ENCODE assay signal across 9 cellular contexts in the genomic region with DNA sequence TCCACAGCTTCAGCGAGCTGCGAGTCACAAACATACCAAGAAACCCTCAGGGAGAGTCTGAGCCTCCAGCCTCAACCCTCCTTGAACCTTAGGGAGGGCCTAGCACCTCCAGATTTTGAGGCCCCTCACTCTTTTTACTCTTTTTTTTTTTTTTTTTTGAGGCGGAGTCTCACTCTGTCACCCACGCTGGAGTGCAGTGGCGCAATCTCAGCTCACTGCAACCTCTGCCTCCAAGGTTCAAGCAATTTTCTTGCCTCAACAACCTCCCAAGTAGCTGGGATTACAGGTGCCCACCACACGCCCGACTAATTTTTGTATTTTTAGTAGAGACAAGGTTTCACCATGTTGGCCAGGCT. TPM values are rescaled to one million over a fixed set of nuclear protein-coding genes. Genes with fewer than 3 reads are reported as not detected.
A peak's percentile ranks its signal among the peaks of the same experiment; 100 is the strongest.
DNase-seq lines count a peak whose midpoint lies in the region; ATAC-seq, FAIRE-seq and TF ChIP-seq lines count a peak whose summit lies in the region.
"Not testable (repeated sequence)": the region's sequence is repeated elsewhere in the genome, so short reads cannot be mapped to it uniquely, and the experiment has no call there.
"Had no signal": no experiment of that assay in that cellular context is flagged by ENCODE, and none has a peak within 500 bp of the region (broad histone marks: within the 10 kb centered on the region; RNA-seq: fewer than 3 reads in every experiment).

No MANE protein-coding gene starts in this region.

- not testable (repeated sequence) for H3K23ac ChIP-seq in trophoblast cell (ENCODE audit: low read length)

- not testable (repeated sequence) for DNase-seq in A549 (ENCODE audit: low read depth in 1 of 2, low spot score in 1 of 2); GM23338 (ENCODE audit: low spot score); RWPE2 (ENCODE audit: low spot score); chondrocyte (ENCODE audit: low spot score); fibroblast of lung (ENCODE audit: low read depth in 2 of 2); trophoblast cell

- peak overlapping the region; percentile 92 for H3K4me3 ChIP-seq in A549
- not testable (repeated sequence) for H3K4me3 ChIP-seq in GM23338; trophoblast cell (ENCODE audit: low read depth, low read length)
- H3K4me3 ChIP-seq in RWPE2 (ENCODE audit: severe bottlenecking), result peak overlapping the region; percentile 72
- peak overlapping the region in 3 of 4 experiments; percentile 28 to 92 (median 81) for H3K4me3 ChIP-seq in fibroblast of lung (replicated peaks in 1 of 4; ENCODE audit: control extremely low read depth in 1 of 4, insufficient read depth in 1 of 4, low read depth in 3 of 4, low read length in 4 of 4)
- H3K4me3 ChIP-seq in liver (ENCODE audit: low read depth in 1 of 3, low read length in 3 of 3), result peak overlapping the region; percentile 28 to 63 (median 59)
- peak overlapping the region; percentile 85 to 96 (median 92) for H3K4me3 ChIP-seq in subcutaneous abdominal adipose tissue (ENCODE audit: low read depth in 1 of 5, low read length in 5 of 5)

- not testable (repeated sequence) for FAIRE-seq in A549 (lab: Jason Lieb, UNC)

- not testable (repeated sequence) for H2BK12ac ChIP-seq in trophoblast cell (ENCODE audit: low read length)

- H4K12ac ChIP-seq in trophoblast cell (ENCODE audit: low read depth, low read length), result not testable (repeated sequence)

- H3K27ac Mint-ChIP-seq in GM23338, result peak overlapping the region; percentile 72; the same call in 1 of the 2 replicates
- H3K27ac Mint-ChIP-seq in chondrocyte (ENCODE audit: unreplicated experiment), result peak overlapping the region; percentile 72

- TF ChIP-seq EP300 in A549 (IDR thresholded peaks at IDR 0.05), result not testable (repeated sequence)

- POLR2A ChIA-PET in A549 (lab: Yijun Ruan, JAX), result interaction anchor here (0.7 to 1.0 kb wide), 3 partner anchors 14 to 25 kb away, joined by 4 to 7 read pairs (median 6); no protein-coding TSS in a partner anchor

- not testable (repeated sequence) for H2BK5ac ChIP-seq in trophoblast cell (ENCODE audit: low read depth, low read length, poor library complexity)

- not testable (repeated sequence) for H2AK5ac ChIP-seq in trophoblast cell (ENCODE audit: low read length)

- H3K4me1 ChIP-seq in A549 (peaks cover 55% of the 10 kb centered on the region), GM23338 (ENCODE audit: insufficient read depth) (peaks cover 25% of the 10 kb centered on the region), RWPE2 (ENCODE audit: insufficient read depth, poor library complexity, severe bottlenecking) (peaks cover 28% of the 10 kb centered on the region), fibroblast of lung (ENCODE audit: control insufficient read depth, extremely low read depth, insufficient read depth, low read length) (peaks cover 18% of the 10 kb centered on the region), liver (ENCODE audit: control insufficient read depth in 4 of 4, insufficient read depth in 4 of 4, low read length in 3 of 4) (peaks cover 8 to 47% (median 31%) of the 10 kb centered on the region in 4 donors), trophoblast cell (ENCODE audit: control insufficient read depth in 1 of 2, insufficient read depth in 2 of 2, low read length in 2 of 2) (peaks cover 16 to 17% of the 10 kb centered on the region in 2 experiments), subcutaneous abdominal adipose tissue (ENCODE audit: control insufficient read depth in 5 of 5, insufficient read depth in 5 of 5, low read length in 5 of 5) (peaks cover 17 to 69% (median 66%) of the 10 kb centered on the region in 5 donors)

- not testable (repeated sequence) for H3K27me3 ChIP-seq in GM23338 (ENCODE audit: insufficient read depth); RWPE2 (ENCODE audit: insufficient read depth, poor library complexity, severe bottlenecking); fibroblast of lung (ENCODE audit: control insufficient read depth, insufficient read depth, low read length); liver (ENCODE audit: control insufficient read depth in 4 of 4, insufficient read depth in 4 of 4, low read length in 3 of 4); trophoblast cell (ENCODE audit: insufficient read depth, low read length); subcutaneous abdominal adipose tissue (ENCODE audit: control insufficient read depth in 5 of 5, insufficient read depth in 4 of 5, low read length in 5 of 5)

- H3K4me3 Mint-ChIP-seq in GM23338; chondrocyte (ENCODE audit: unreplicated experiment): not testable (repeated sequence)

- H4K8ac ChIP-seq in trophoblast cell (ENCODE audit: low read depth, low read length), result not testable (repeated sequence)

- not testable (repeated sequence) for ATAC-seq in A549; GM23338; RWPE2 (ENCODE audit: low read depth)

- H3K14ac ChIP-seq in trophoblast cell (ENCODE audit: low read length), result not testable (repeated sequence)

- not testable (repeated sequence) for H3K36me3 ChIP-seq in GM23338 (ENCODE audit: insufficient read depth); fibroblast of lung (ENCODE audit: control insufficient read depth, insufficient read depth, low read length); liver (ENCODE audit: control insufficient read depth in 4 of 4, insufficient read depth in 3 of 4, low read depth in 1 of 4, low read length in 3 of 4); trophoblast cell (ENCODE audit: control insufficient read depth in 1 of 2, insufficient read depth in 2 of 2, low read length in 2 of 2); subcutaneous abdominal adipose tissue (ENCODE audit: control insufficient read depth in 5 of 5, insufficient read depth in 5 of 5, low read length in 5 of 5)
- peaks cover 62% of the 10 kb centered on the region for H3K36me3 ChIP-seq in RWPE2 (ENCODE audit: low read depth)

- not testable (repeated sequence) for H3K4ac ChIP-seq in trophoblast cell (ENCODE audit: low read depth, low read length)

- peak overlapping the region; percentile 85 to 94 for H3K27ac ChIP-seq in A549
- H3K27ac ChIP-seq in GM23338 (ENCODE audit: low read depth), result 0 out of 2 replicates have a peak overlapping the region, but pooled peaks have one; percentile 76
- peak overlapping the region; percentile 86 for H3K27ac ChIP-seq in RWPE2 (ENCODE audit: poor library complexity, severe bottlenecking)
- H3K27ac ChIP-seq in fibroblast of lung (ENCODE audit: insufficient read depth, low read length), result peak overlapping the region; percentile 93
- peak overlapping the region; percentile 94 to 97 for H3K27ac ChIP-seq in liver (ENCODE audit: low read depth in 1 of 2, low read length in 2 of 2)
- H3K27ac ChIP-seq in trophoblast cell (ENCODE audit: low read depth, low read length), result peak overlapping the region; percentile 18
- H3K27ac ChIP-seq in subcutaneous abdominal adipose tissue (ENCODE audit: low read depth, low read length), result peak overlapping the region; percentile 96

- peaks cover 21% of the 10 kb centered on the region for H4K20me1 ChIP-seq in GM23338 (replicated peaks; ENCODE audit: insufficient read depth)
- H4K20me1 ChIP-seq in fibroblast of lung (ENCODE audit: control insufficient read depth, extremely low read depth, insufficient read depth, low read length), result not testable (repeated sequence)

- H3K27me3 Mint-ChIP-seq in GM23338 (ENCODE audit: insufficient read depth, low read depth, poor library complexity); chondrocyte (ENCODE audit: low read depth): not testable (repeated sequence)

- H3K4me2 ChIP-seq in A549, result peak overlapping the region; percentile 84
- peak overlapping the region; percentile 96; the same call in 1 of the 2 replicates for H3K4me2 ChIP-seq in GM23338
- H3K4me2 ChIP-seq in fibroblast of lung (ENCODE audit: extremely low read depth, insufficient read depth, low read length), result peak overlapping the region; percentile 66
- H3K4me2 ChIP-seq in trophoblast cell (ENCODE audit: low read length), result not testable (repeated sequence)

- not testable (repeated sequence) for H4K91ac ChIP-seq in trophoblast cell (ENCODE audit: low read depth, low read length)

- H3K9me2 ChIP-seq in GM23338 (ENCODE audit: insufficient read depth), result not testable (repeated sequence)

- H3K18ac ChIP-seq in trophoblast cell (ENCODE audit: low read length), result not testable (repeated sequence)

- peaks cover 12% of the 10 kb centered on the region for H3K79me1 ChIP-seq in trophoblast cell (ENCODE audit: low read length)

- TF ChIP-seq RAD21 in A549 (conservative IDR thresholded peaks at IDR 0.05 in 1 of 2, IDR thresholded peaks at IDR 0.05 in 1 of 2); liver (IDR thresholded peaks at IDR 0.05): not testable (repeated sequence)

- WGBS in A549 (ENCODE audit: missing lambda C conversion rate), result 20% methylated on average over 7 of the region's 7 CpGs
- 22% methylated on average over 7 of the region's 7 CpGs for WGBS in liver
- WGBS in trophoblast cell (ENCODE audit: extremely low coverage, insufficient coverage, insufficient read length), result no CpG with 5 or more reads among the region's 7 CpGs

- TF ChIP-seq POLR2A in A549 (IDR thresholded peaks at IDR 0.05; ENCODE audit: low read length), result not testable (repeated sequence)

- not testable (repeated sequence) for H2BK120ac ChIP-seq in trophoblast cell (ENCODE audit: insufficient read depth, low read length, poor library complexity)

- not testable (repeated sequence) for H3K36me3 Mint-ChIP-seq in GM23338 (ENCODE audit: low read depth); chondrocyte (ENCODE audit: low read depth)

- H3K4me1 Mint-ChIP-seq in GM23338, result peaks cover 22% of the 10 kb centered on the region
- peaks cover 49% of the 10 kb centered on the region for H3K4me1 Mint-ChIP-seq in chondrocyte (ENCODE audit: low read depth)

- peaks cover 25% of the 10 kb centered on the region for H3K79me2 ChIP-seq in GM23338 (replicated peaks; ENCODE audit: insufficient read depth)
- H3K79me2 ChIP-seq in fibroblast of lung (ENCODE audit: control insufficient read depth, insufficient read depth, low read length), result peaks cover 44% of the 10 kb centered on the region
- H3K79me2 ChIP-seq in trophoblast cell (ENCODE audit: control insufficient read depth, insufficient read depth, low read length, poor library complexity), result not testable (repeated sequence)

- CTCF ChIA-PET in A549 (lab: Yijun Ruan, JAX), result interaction anchor here (1.0 to 37.6 kb wide), 9 partner anchors 8 to 112 kb away, joined by 3 to 1127 read pairs (median 5); a partner anchor contains a TSS

- not testable (repeated sequence) for H2AFZ ChIP-seq in GM23338; fibroblast of lung (ENCODE audit: low read length)
- peak overlapping the region; percentile 2 for H2AFZ ChIP-seq in trophoblast cell (ENCODE audit: insufficient read depth, low read length, poor library complexity)

- not testable (repeated sequence) for H3K9ac ChIP-seq in fibroblast of lung (ENCODE audit: insufficient read depth, low read length); trophoblast cell (ENCODE audit: low read length)
- H3K9ac ChIP-seq in liver (ENCODE audit: low read depth in 1 of 2, low read length in 2 of 2), result peak overlapping the region; percentile 1 to 95
- H3K9ac ChIP-seq in subcutaneous abdominal adipose tissue (ENCODE audit: low read length in 5 of 5), result peak overlapping the region; percentile 21 to 83 (median 68)

- not testable (repeated sequence) for H3K9me3 Mint-ChIP-seq in GM23338; chondrocyte (ENCODE audit: low read depth)

- not testable (repeated sequence) for TF ChIP-seq CTCF in A549 (IDR thresholded peaks at IDR 0.05); GM23338 (conservative IDR thresholded peaks at IDR 0.05; ENCODE audit: low read depth in 2 of 2); RWPE2 (IDR thresholded peaks at IDR 0.05; ENCODE audit: poor library complexity, severe bottlenecking); chondrocyte (IDR thresholded peaks at IDR 0.05); fibroblast of lung (conservative IDR thresholded peaks at IDR 0.05 in 1 of 2, IDR thresholded peaks at IDR 0.05 in 1 of 2; ENCODE audit: low read depth in 1 of 2, low read length in 2 of 2); liver (IDR thresholded peaks at IDR 0.05; ENCODE audit: low read depth, low read length, missing input control)

- peaks cover 11% of the 10 kb centered on the region for H3F3A ChIP-seq in GM23338 (replicated peaks; ENCODE audit: low read depth)

- not testable (repeated sequence) for H3K9me3 ChIP-seq in A549; RWPE2 (ENCODE audit: severe bottlenecking); fibroblast of lung (ENCODE audit: control insufficient read depth, insufficient read depth, low read depth, low read length); liver (ENCODE audit: control insufficient read depth in 4 of 4, low read length in 3 of 4); trophoblast cell (ENCODE audit: insufficient read depth, low read depth, low read length); subcutaneous abdominal adipose tissue (ENCODE audit: control insufficient read depth in 5 of 5, low read length in 5 of 5)

RNA-seq across cellular contexts. Expression of a gene that starts 2.7 kb away (rescaled TPM):
- 48.7 and 64.1 TPM in 2 replicates for polyA plus RNA-seq in A549 (2011; rRNA removed)
- 66.1 and 88.3 TPM in 2 replicates for polyA plus RNA-seq in A549 (2012; cell fraction: cytosol; rRNA removed)
- polyA plus RNA-seq in A549 (2012; cell fraction: nucleus; rRNA removed), result 77.6 and 78.7 TPM in 2 replicates
- 58.4 to 72.3 TPM (median 70.3 TPM) in 3 replicates for polyA plus RNA-seq in A549 (2017; fragmentation: RNase III; extraction: RNeasy Plus Mini Kit Qiagen cat#74134 plus additional on column Dnase treatment)
- polyA minus RNA-seq in A549 (2011; rRNA and poly(A)+ RNA removed), result 41.9 and 47.2 TPM in 2 replicates
- total RNA-seq in GM23338 (2014; rRNA removed; shearing (Covaris generic)), result 7.4 and 8.2 TPM in 2 replicates
- polyA plus RNA-seq in GM23338 (2016; fragmentation: Nextera tagmentation; extraction: Ambion mirVana), result 7.6 and 8.9 TPM in 2 replicates
- 5.1 to 7.7 TPM (median 6.5 TPM) in 3 replicates for total RNA-seq in chondrocyte
- 31.8 and 77.5 TPM in 2 replicates for total RNA-seq in fibroblast of lung
- 14.3 and 14.9 TPM in 2 replicates for polyA plus RNA-seq in fibroblast of lung
- 25.4 and 27.1 TPM in 2 replicates for polyA plus RNA-seq in fibroblast of lung (2012)
- polyA minus RNA-seq in fibroblast of lung (ENCODE audit: low replicate concordance), result 21.2 and 26.7 TPM in 2 replicates
- total RNA-seq in liver, result 1 to 10 TPM; 6.6 to 7.8 TPM
- polyA plus RNA-seq in liver, result 10 to 100 TPM; 16.0 to 22.1 TPM
- polyA plus RNA-seq in trophoblast cell (2013), result 21.5 and 23.7 TPM in 2 replicates

RNA-seq across cellular contexts. Expression of a gene that starts 29.2 kb away (rescaled TPM):
- polyA plus RNA-seq in A549 (2011; rRNA removed), result 29.1 and 30.9 TPM in 2 replicates
- polyA plus RNA-seq in A549 (2012; cell fraction: cytosol; rRNA removed), result 24.7 and 37.8 TPM in 2 replicates
- 32.9 and 38.3 TPM in 2 replicates for polyA plus RNA-seq in A549 (2012; cell fraction: nucleus; rRNA removed)
- polyA plus RNA-seq in A549 (2017; fragmentation: RNase III; extraction: RNeasy Plus Mini Kit Qiagen cat#74134 plus additional on column Dnase treatment), result 27.4 to 31.7 TPM (median 31.3 TPM) in 3 replicates
- 18.4 and 18.9 TPM in 2 replicates for polyA minus RNA-seq in A549 (2011; rRNA and poly(A)+ RNA removed)
- 19.3 and 23.7 TPM in 2 replicates for total RNA-seq in GM23338 (2014; rRNA removed; shearing (Covaris generic))
- polyA plus RNA-seq in GM23338 (2016; fragmentation: Nextera tagmentation; extraction: Ambion mirVana), result 7.3 and 8.7 TPM in 2 replicates
- total RNA-seq in chondrocyte, result 133 to 150 TPM (median 143 TPM) in 3 replicates
- 12.1 and 16.3 TPM in 2 replicates for total RNA-seq in fibroblast of lung
- polyA plus RNA-seq in fibroblast of lung, result 106 and 132 TPM in 2 replicates
- polyA plus RNA-seq in fibroblast of lung (2012), result 69.8 and 73.6 TPM in 2 replicates
- polyA minus RNA-seq in fibroblast of lung (ENCODE audit: low replicate concordance), result 87.0 and 98.0 TPM in 2 replicates
- 1 to 10 TPM; 2.3 to 3.3 TPM for total RNA-seq in liver
- 1 to 10 TPM in 1 of 2 donors, under 1 TPM in 1; 0.72 to 3.3 TPM for polyA plus RNA-seq in liver
- polyA plus RNA-seq in trophoblast cell (2013), result 29.2 and 29.4 TPM in 2 replicates
- polyA plus RNA-seq: CD4-positive, CD25-positive, alpha-beta regulatory T cell had no signal

RNA-seq across cellular contexts. Expression of a gene that starts 43.9 kb away (rescaled TPM):
- polyA plus RNA-seq in A549 (2011; rRNA removed) (16.6 and 18.8 TPM in 2 replicates), A549 (2017; fragmentation: RNase III; extraction: RNeasy Plus Mini Kit Qiagen cat#74134 plus additional on column Dnase treatment) (14.1 to 16.6 TPM (median 14.8 TPM) in 3 replicates), GM23338 (2016; fragmentation: Nextera tagmentation; extraction: Ambion mirVana) (8.1 and 8.6 TPM in 2 replicates), fibroblast of lung (30.7 and 47.2 TPM in 2 replicates), liver (10 to 100 TPM in 1 of 2 donors, 1 to 10 TPM in 1; 4.4 to 10.2 TPM)
- 13.1 and 17.7 TPM in 2 replicates for polyA plus RNA-seq in A549 (2012; cell fraction: cytosol; rRNA removed)
- polyA plus RNA-seq in A549 (2012; cell fraction: nucleus; rRNA removed), result 14.8 and 17.7 TPM in 2 replicates
- 11.3 and 11.5 TPM in 2 replicates for polyA minus RNA-seq in A549 (2011; rRNA and poly(A)+ RNA removed)
- 23.3 and 29.2 TPM in 2 replicates for total RNA-seq in GM23338 (2014; rRNA removed; shearing (Covaris generic))
- total RNA-seq in chondrocyte (20.1 to 20.9 TPM (median 20.1 TPM) in 3 replicates), fibroblast of lung (16.4 and 26.6 TPM in 2 replicates), liver (10 to 100 TPM; 12.1 to 17.6 TPM)
- polyA plus RNA-seq in fibroblast of lung (2012), result 22.7 and 35.4 TPM in 2 replicates
- 33.3 and 51.5 TPM in 2 replicates for polyA minus RNA-seq in fibroblast of lung (ENCODE audit: low replicate concordance)
- polyA plus RNA-seq in trophoblast cell (2013), result 15.6 and 16.1 TPM in 2 replicates

RNA-seq across cellular contexts. Expression of a gene that starts 51.0 kb away (rescaled TPM):
- polyA plus RNA-seq in A549 (2011; rRNA removed), result 13.8 and 14.2 TPM in 2 replicates
- polyA plus RNA-seq in A549 (2012; cell fraction: cytosol; rRNA removed), result 9.7 and 10.4 TPM in 2 replicates
- 2.9 and 3.4 TPM in 2 replicates for polyA plus RNA-seq in A549 (2012; cell fraction: nucleus; rRNA removed)
- polyA plus RNA-seq in A549 (2017; fragmentation: RNase III; extraction: RNeasy Plus Mini Kit Qiagen cat#74134 plus additional on column Dnase treatment), result 8.3 to 10.9 TPM (median 8.9 TPM) in 3 replicates
- 3.2 and 4.2 TPM in 2 replicates for polyA minus RNA-seq in A549 (2011; rRNA and poly(A)+ RNA removed)
- total RNA-seq in GM23338 (2014; rRNA removed; shearing (Covaris generic)), result 9.0 and 17.6 TPM in 2 replicates
- polyA plus RNA-seq in GM23338 (2016; fragmentation: Nextera tagmentation; extraction: Ambion mirVana), result 49.5 and 50.0 TPM in 2 replicates
- 11.3 to 13.7 TPM (median 11.8 TPM) in 3 replicates for total RNA-seq in chondrocyte
- total RNA-seq in fibroblast of lung, result 6.4 and 13.4 TPM in 2 replicates
- 11.0 and 13.2 TPM in 2 replicates for polyA plus RNA-seq in fibroblast of lung
- 11.6 and 12.1 TPM in 2 replicates for polyA plus RNA-seq in fibroblast of lung (2012)
- polyA minus RNA-seq in fibroblast of lung (ENCODE audit: low replicate concordance), result 2.2 and 3.7 TPM in 2 replicates
- 1 to 10 TPM in 1 of 2 donors, under 1 TPM in 1; 0.42 to 2.5 TPM for total RNA-seq in liver
- polyA plus RNA-seq in liver, result 1 to 10 TPM; 1.7 to 3.1 TPM
- polyA plus RNA-seq in trophoblast cell (2013), result 4.4 and 4.7 TPM in 2 replicates

RNA-seq across cellular contexts. Expression of a gene that starts 52.6 kb away (rescaled TPM):
- 17.1 and 20.2 TPM in 2 replicates for polyA plus RNA-seq in A549 (2011; rRNA removed)
- polyA plus RNA-seq in A549 (2012; cell fraction: cytosol; rRNA removed), result 18.3 and 21.1 TPM in 2 replicates
- polyA plus RNA-seq in A549 (2012; cell fraction: nucleus; rRNA removed), result 60.5 and 76.0 TPM in 2 replicates
- polyA plus RNA-seq in A549 (2017; fragmentation: RNase III; extraction: RNeasy Plus Mini Kit Qiagen cat#74134 plus additional on column Dnase treatment), result 17.1 to 20.1 TPM (median 19.6 TPM) in 3 replicates
- polyA minus RNA-seq in A549 (2011; rRNA and poly(A)+ RNA removed), result 19.6 and 21.2 TPM in 2 replicates
- total RNA-seq in GM23338 (2014; rRNA removed; shearing (Covaris generic)), result 20.7 and 25.8 TPM in 2 replicates
- 13.3 and 15.0 TPM in 2 replicates for polyA plus RNA-seq in GM23338 (2016; fragmentation: Nextera tagmentation; extraction: Ambion mirVana)
- total RNA-seq in chondrocyte, result 16.9 to 18.1 TPM (median 17.1 TPM) in 3 replicates
- total RNA-seq in fibroblast of lung, result 16.9 and 22.1 TPM in 2 replicates
- 7.7 and 8.3 TPM in 2 replicates for polyA plus RNA-seq in fibroblast of lung
- 7.7 and 8.1 TPM in 2 replicates for polyA plus RNA-seq in fibroblast of lung (2012)
- 7.3 and 7.8 TPM in 2 replicates for polyA minus RNA-seq in fibroblast of lung (ENCODE audit: low replicate concordance)
- total RNA-seq in liver, result 10 to 100 TPM; 14.6 to 25.9 TPM
- polyA plus RNA-seq in liver, result 10 to 100 TPM; 10.2 to 11.6 TPM
- 10.8 and 12.1 TPM in 2 replicates for polyA plus RNA-seq in trophoblast cell (2013)

Comparison
In these comparisons a context has a peak if more than half of its experiments do, and no peak if none do; other contexts are left out.
1. H3K27ac ChIP-seq: peak in every context shown above with its lines; median percentile 96 in subcutaneous abdominal adipose tissue; 96 in liver; 93 in fibroblast of lung; 90 in A549; 86 in RWPE2; 76 in GM23338; 18 in trophoblast cell.